ENCODE assay signal across 17 cellular contexts in the genomic region with DNA sequence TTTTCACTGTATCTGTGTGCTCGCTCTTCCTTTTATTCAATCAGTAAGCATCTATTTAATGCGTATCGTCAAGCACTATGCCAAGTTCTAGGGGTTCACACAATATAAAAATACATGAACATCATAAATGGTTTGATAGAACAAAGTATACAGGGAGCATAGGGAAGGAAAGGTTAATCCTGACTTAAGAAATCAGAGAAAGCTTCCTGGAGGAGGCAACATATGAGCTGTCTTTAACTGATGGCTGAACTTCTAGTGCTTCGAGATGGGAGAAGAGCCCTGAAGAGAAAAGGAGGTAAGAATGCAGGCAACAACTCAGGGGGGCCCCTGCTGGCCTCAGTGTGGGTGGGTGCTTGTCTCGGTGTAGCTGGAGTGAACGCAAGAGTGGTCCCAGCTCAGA.
DNase-seq lines count a peak whose midpoint lies in the region; TF ChIP-seq lines count a peak whose summit lies in the region.
"Had no signal": no experiment of that assay in that cellular context is flagged by ENCODE, and none has a peak within 500 bp of the region (broad histone marks: within the 10 kb centered on the region; RNA-seq: fewer than 3 reads in every experiment).

No MANE protein-coding gene starts in this region.

- WGBS in prostate gland = 97% methylated on average over 6 of the region's 6 CpGs

- H3K27ac ChIP-seq in caudate nucleus (ENCODE audit: low read depth, low read length) (peak overlapping the region; percentile 21), layer of hippocampus (ENCODE audit: low read depth, low read length) (peak overlapping the region; percentile 64), substantia nigra (ENCODE audit: low read depth, low read length, poor library complexity, severe bottlenecking) (peak overlapping the region; percentile 16), prostate gland (no peak overlapping the region)
- H3K27ac ChIP-seq: C4-2B had no signal

- H3K36me3 Mint-ChIP-seq in CD14-positive monocyte = peaks cover 18 to 20% of the 10 kb centered on the region in 2 donors
- H3K36me3 Mint-ChIP-seq: CD8-positive, alpha-beta memory T cell had no signal

- H3K4me3 Mint-ChIP-seq in CD14-positive monocyte = peak overlapping the region in 1 of 2 donors; percentile 88
- H3K4me3 Mint-ChIP-seq: CD4-positive, alpha-beta T cell; CD8-positive, alpha-beta memory T cell; GM23338; H9 had no signal

- H3K27ac Mint-ChIP-seq in CD14-positive monocyte = peak overlapping the region; percentile 79 to 93 (median 90)
- H3K27ac Mint-ChIP-seq: CD4-positive, alpha-beta T cell; CD8-positive, alpha-beta memory T cell; GM23338; H9 had no signal

- H3K9me3 ChIP-seq in prostate gland = no peaks in the 10 kb centered on the region

- no peak for TF ChIP-seq POLR2A in prostate gland (IDR thresholded peaks at IDR 0.05)

- H3K36me3 ChIP-seq in prostate gland = no peaks in the 10 kb centered on the region

- no peak for TF ChIP-seq CTCF in CD14-positive monocyte (IDR thresholded peaks at IDR 0.05)
- TF ChIP-seq CTCF in prostate gland (IDR thresholded peaks at IDR 0.05) = no peak

- intact Hi-C loops in CD14-positive monocyte (cut with micrococcal nuclease) (loop anchor here (10.0 kb wide), 1 partner anchor 61 kb away; a partner anchor contains a TSS), posterior cingulate gyrus (cut with DNase I) (no loop called here), prostate gland (cut with DNase I) (no loop called here)

- DNase-seq in CD14-positive monocyte (ENCODE audit: low spot score) = no peak
- DNase-seq in caudate nucleus (lab: John Stamatoyannopoulos, UW) = no peak
- no peak for DNase-seq in substantia nigra (lab: John Stamatoyannopoulos, UW)
- DNase-seq in NCI-H2171 (lab: John Stamatoyannopoulos, UW) = no peak
- DNase-seq in posterior cingulate gyrus = no peak
- no peak for DNase-seq in prostate gland (ENCODE audit: low spot score)
- DNase-seq: 8988T; CD4-positive, alpha-beta T cell; CD8-positive, alpha-beta memory T cell; DMS 273 treated with DMSO at 0.1 percent for 48 hours; DMS79; EL; GDM1; H9 had no signal

- H3K27me3 Mint-ChIP-seq in CD14-positive monocyte (ENCODE audit: low read depth in 3 of 3) = peaks cover 0 to 2% (median 0%) of the 10 kb centered on the region in 3 donors

- no peaks in the 10 kb centered on the region for H3K4me1 ChIP-seq in prostate gland (replicated peaks)

- no peak overlapping the region for H3K4me3 ChIP-seq in prostate gland
- H3K4me3 ChIP-seq: GM23338 had no signal

- H3K9me3 Mint-ChIP-seq in CD14-positive monocyte = no peaks in the 10 kb centered on the region
- H3K9me3 Mint-ChIP-seq: CD4-positive, alpha-beta T cell; CD8-positive, alpha-beta memory T cell; GM23338; H9 had no signal

- no peaks in the 10 kb centered on the region for H3K27me3 ChIP-seq in layer of hippocampus (ENCODE audit: control insufficient read depth, insufficient read depth, low read length)
- no peaks in the 10 kb centered on the region for H3K27me3 ChIP-seq in prostate gland (replicated peaks; ENCODE audit: insufficient read depth)

- peaks cover 52% of the 10 kb centered on the region for H3K4me1 Mint-ChIP-seq in CD14-positive monocyte
- H3K4me1 Mint-ChIP-seq: CD8-positive, alpha-beta memory T cell had no signal

Comparison
In these comparisons a context has a peak if more than half of its experiments do, and no peak if none do; other contexts are left out.
1. H3K27ac ChIP-seq: peak in caudate nucleus (single experiment), layer of hippocampus (single experiment) and substantia nigra (single experiment); none in prostate gland (0 of 2).
2. intact Hi-C loops: an anchor here in CD14-positive monocyte (10.0 kb wide); none called in posterior cingulate gyrus and prostate gland.